ENCODE assay signal across 12 cellular contexts in the genomic region with DNA sequence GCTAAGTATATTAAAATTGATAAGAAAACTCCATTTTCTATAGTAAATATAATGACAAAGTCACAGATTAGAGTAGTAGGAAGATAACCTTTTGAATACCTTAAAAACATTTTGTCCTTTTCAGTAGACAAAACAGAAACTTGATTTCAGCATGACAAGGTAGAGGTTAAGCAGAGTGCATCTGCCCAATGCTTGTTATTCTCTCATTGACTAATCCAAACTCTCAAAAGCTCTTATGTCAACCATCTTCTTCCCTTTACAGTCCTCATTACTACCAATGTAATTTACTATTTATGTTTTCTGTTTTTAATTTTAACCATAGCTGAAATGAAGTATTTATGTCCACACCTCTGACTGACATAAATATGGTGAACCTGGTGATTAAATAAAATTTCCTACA. TPM values are rescaled to one million over a fixed set of nuclear protein-coding genes. Genes with fewer than 3 reads are reported as not detected.
DNase-seq lines count a peak whose midpoint lies in the region; ATAC-seq and TF ChIP-seq lines count a peak whose summit lies in the region.
"Had no signal": no experiment of that assay in that cellular context is flagged by ENCODE, and none has a peak within 500 bp of the region (broad histone marks: within the 10 kb centered on the region; RNA-seq: fewer than 3 reads in every experiment).

No MANE protein-coding gene starts in this region.

- H3K4me1 ChIP-seq in testis: no peaks in the 10 kb centered on the region

- H3K4me3 ChIP-seq in testis: no peak overlapping the region

- peak; percentile 71 for ATAC-seq in GM18498 (IDR thresholded peaks at IDR 0.05; ENCODE audit: unreplicated experiment)
- ATAC-seq in GM19328 (IDR thresholded peaks at IDR 0.05; ENCODE audit: unreplicated experiment): peak; percentile 64
- peak; percentile 75 for ATAC-seq in HG02623 (IDR thresholded peaks at IDR 0.05; ENCODE audit: unreplicated experiment)
- peak; percentile 69 for ATAC-seq in HG03354 (IDR thresholded peaks at IDR 0.05; ENCODE audit: poor library complexity, severe bottlenecking, unreplicated experiment)

- H3K9me3 ChIP-seq in testis: no peaks in the 10 kb centered on the region

- H3K27ac ChIP-seq in testis: no peak overlapping the region

- no peaks in the 10 kb centered on the region for H3K36me3 ChIP-seq in testis (ENCODE audit: low read depth, missing control alignments)

- no peak for DNase-seq in GF-D8 (lab: John Stamatoyannopoulos, UW)
- DNase-seq in NCI-H226: no peak
- DNase-seq in SKM-1 (lab: John Stamatoyannopoulos, UW; ENCODE audit: unreplicated experiment): no peak
- no peak for DNase-seq in testis
- DNase-seq: amniotic stem cell; dermis blood vessel endothelial cell; stimulated activated CD4-positive, alpha-beta T cell treated with anti-CD3 and anti-CD28 coated beads, Interleukin-2, amount 100 ng/mL, for 48 hours; T1000 had no signal

- TF ChIP-seq CTCF in testis (IDR thresholded peaks at IDR 0.05): no peak

- H3K27me3 ChIP-seq in testis: no peaks in the 10 kb centered on the region

- no peak for TF ChIP-seq POLR2A in testis (IDR thresholded peaks at IDR 0.05)

- intact Hi-C loops in testis (cut with DNase I; ENCODE audit: low total_unique reads): no loop called here

RNA-seq across cellular contexts. Expression of a gene that starts 11.1 kb away (rescaled TPM):
- total RNA-seq in testis: 1 to 10 TPM in 1 of 2 donors, under 1 TPM in 1; 0.79 to 3.2 TPM
- 2.3 TPM for polyA plus RNA-seq in testis (ENCODE audit: insufficient read depth, low read depth, low replicate concordance)

RNA-seq across cellular contexts. Expression of a gene that starts 11.2 kb away (rescaled TPM):
- total RNA-seq in testis: 1 to 10 TPM in 1 of 2 donors, under 1 TPM in 1; 0.47 to 1.7 TPM
- 0.28 TPM for polyA plus RNA-seq in testis (ENCODE audit: insufficient read depth, low read depth, low replicate concordance)
- total RNA-seq: dermis blood vessel endothelial cell had no signal
